12 cellular contexts compared by ENCODE assay signal in genomic region chr4:76811604-76812412, GRCh38.
DNase-seq lines count a peak whose midpoint lies in the region; ATAC-seq lines count a peak whose summit lies in the region.
"Had no signal": no experiment of that assay in that cellular context is flagged by ENCODE, and none has a peak within 500 bp of the region (broad histone marks: within the 10 kb centered on the region; RNA-seq: fewer than 3 reads in every experiment).

No MANE protein-coding gene starts in this region.

- intact Hi-C loops in left ventricle myocardium superior (cut with micrococcal nuclease): no loop called here
- intact Hi-C loops in activated CD4-positive, alpha-beta T cell treated with anti-CD3 and anti-CD28 coated beads, Interleukin-2, amount 10 ng/mL, durations not matched to agents 24 days and 14 days (cut with micrococcal nuclease): no loop called here

- H3K27me3 Mint-ChIP-seq in activated CD4-positive, alpha-beta T cell treated with anti-CD3 and anti-CD28 coated beads, Interleukin-2, amount 10 ng/mL, durations not matched to agents 24 days and 14 days: peaks cover 4% of the 10 kb centered on the region

- H3K4me3 Mint-ChIP-seq in activated CD4-positive, alpha-beta T cell treated with anti-CD3 and anti-CD28 coated beads, Interleukin-2, amount 10 ng/mL, durations not matched to agents 24 days and 14 days: no peak overlapping the region

- H3K9me3 Mint-ChIP-seq in activated CD4-positive, alpha-beta T cell treated with anti-CD3 and anti-CD28 coated beads, Interleukin-2, amount 10 ng/mL, durations not matched to agents 24 days and 14 days: peaks cover 12% of the 10 kb centered on the region

- DNase-seq in EL (peak; percentile 77), astrocyte of the hippocampus (ENCODE audit: low read depth, low spot score) (peak; percentile 44), left ventricle myocardium superior (peak; percentile 47), retina (peak; percentile 48), GF-D8 (lab: John Stamatoyannopoulos, UW) (no peak), epidermal melanocyte (ENCODE audit: insufficient read length, low spot score) (no peak)
- DNase-seq in activated CD4-positive, alpha-beta T cell treated with anti-CD3 and anti-CD28 coated beads, Interleukin-2, amount 10 ng/mL, durations not matched to agents 24 days and 14 days: no peak
- DNase-seq: head of caudate nucleus, NCI-H1092 treated with DMSO at 0.1 percent for 48 hours, NCI-H748 treated with DMSO at 0.1 percent for 48 hours had no signal

- no peak overlapping the region for H3K27ac Mint-ChIP-seq in activated CD4-positive, alpha-beta T cell treated with anti-CD3 and anti-CD28 coated beads, Interleukin-2, amount 10 ng/mL, durations not matched to agents 24 days and 14 days

- no peaks in the 10 kb centered on the region for H3K36me3 Mint-ChIP-seq in activated CD4-positive, alpha-beta T cell treated with anti-CD3 and anti-CD28 coated beads, Interleukin-2, amount 10 ng/mL, durations not matched to agents 24 days and 14 days (ENCODE audit: low read depth)

- ATAC-seq in left ventricle myocardium superior (peak; percentile 84), GM18502 (IDR thresholded peaks at IDR 0.05; ENCODE audit: poor library complexity, unreplicated experiment) (no peak)
- ATAC-seq: activated CD4-positive, CD25-positive, alpha-beta regulatory T cell treated with anti-CD3 and anti-CD28 coated beads, Interleukin-2, amount 50 U/mL, for 24 hours had no signal

- no peaks in the 10 kb centered on the region for H3K4me1 Mint-ChIP-seq in activated CD4-positive, alpha-beta T cell treated with anti-CD3 and anti-CD28 coated beads, Interleukin-2, amount 10 ng/mL, durations not matched to agents 24 days and 14 days

Comparison
In these comparisons a context has a peak if more than half of its experiments do, and no peak if none do; other contexts are left out.
1. DNase-seq: peak in EL (single experiment), astrocyte of the hippocampus (single experiment), left ventricle myocardium superior (single experiment) and retina (single experiment); none in GF-D8 (single experiment), epidermal melanocyte (single experiment) and activated CD4-positive, alpha-beta T cell treated with anti-CD3 and anti-CD28 coated beads, Interleukin-2, amount 10 ng/mL, durations not matched to agents 24 days and 14 days (single experiment).